In genomic region chr22:24525416-24526037, GRCh38 we compare ENCODE assay signal across 1 cellular context.
TF ChIP-seq lines count a peak whose summit lies in the region.

No MANE protein-coding gene starts in this region.

TF ChIP-seq in HepG2, 621 proteins besides CTCF, POLR2A, EP300 and RAD21 (continued from another document and continues in another):
- TF ChIP-seq ZBTB4 (CRISPR knock-in tag; IDR thresholded peaks at IDR 0.05; ENCODE audit: borderline replicate concordance) (no peak), KDM1A (CRISPR knock-in tag; IDR thresholded peaks at IDR 0.05) (peak; percentile 92), FOXA1 (IDR thresholded peaks at IDR 0.05) (no peak), FOXA1 (CRISPR knock-in tag; IDR thresholded peaks at IDR 0.05) (peak; percentile 66), NFIC (IDR thresholded peaks at IDR 0.05; ENCODE audit: low read length) (no peak), TBP (CRISPR knock-in tag; IDR thresholded peaks at IDR 0.05) (no peak), ZNF781 (CRISPR knock-in tag; IDR thresholded peaks at IDR 0.05; ENCODE audit: borderline replicate concordance, not compliant biosample characterization) (peak; percentile 55), RNF219 (CRISPR knock-in tag; IDR thresholded peaks at IDR 0.05) (no peak), ZNF468 (CRISPR knock-in tag; IDR thresholded peaks at IDR 0.05) (no peak), RXRA (CRISPR knock-in tag; IDR thresholded peaks at IDR 0.05) (peak; percentile 99), ZNF576 (CRISPR knock-in tag; IDR thresholded peaks at IDR 0.05) (no peak), ZNF574 (CRISPR knock-in tag; IDR thresholded peaks at IDR 0.05) (peak; percentile 44; the same call in 1 of the 2 replicates), KLF15 (CRISPR knock-in tag; IDR thresholded peaks at IDR 0.05; ENCODE audit: borderline replicate concordance) (no peak), PHF5A (CRISPR knock-in tag; IDR thresholded peaks at IDR 0.05; ENCODE audit: low read depth, unreplicated experiment) (peak; percentile 92), ZNF367 (CRISPR knock-in tag; IDR thresholded peaks at IDR 0.05; ENCODE audit: borderline replicate concordance) (no peak), BRF2 (CRISPR knock-in tag; IDR thresholded peaks at IDR 0.05) (no peak), ZNF44 (CRISPR knock-in tag; IDR thresholded peaks at IDR 0.05) (no peak), MIER2 (CRISPR knock-in tag; IDR thresholded peaks at IDR 0.05) (peak; percentile 55; the same call in 1 of the 2 replicates), NFYC (CRISPR knock-in tag; IDR thresholded peaks at IDR 0.05) (no peak), ZBTB26 (CRISPR knock-in tag; IDR thresholded peaks at IDR 0.05; ENCODE audit: borderline replicate concordance) (peak; percentile 91; the same call in 1 of the 2 replicates), ZNF766 (CRISPR knock-in tag; IDR thresholded peaks at IDR 0.05; ENCODE audit: borderline replicate concordance) (no peak), THAP11 (CRISPR knock-in tag; IDR thresholded peaks at IDR 0.05) (peak; percentile 68), CREM (IDR thresholded peaks at IDR 0.05) (0 out of 2 replicates have a peak, but pooled peaks have one; percentile 16), CREM (CRISPR knock-in tag; IDR thresholded peaks at IDR 0.05) (no peak), ZNF407 (CRISPR knock-in tag; IDR thresholded peaks at IDR 0.05; ENCODE audit: not compliant biosample characterization) (no peak), ZNF501 (CRISPR knock-in tag; IDR thresholded peaks at IDR 0.05) (0 out of 2 replicates have a peak, but pooled peaks have one; percentile 29), RARG (CRISPR knock-in tag; IDR thresholded peaks at IDR 0.05; ENCODE audit: low read depth) (no peak), TFAP4 (IDR thresholded peaks at IDR 0.05; ENCODE audit: borderline replicate concordance, low read depth) (peak; percentile 58; the same call in 1 of the 2 replicates), GLMP (CRISPR knock-in tag; IDR thresholded peaks at IDR 0.05; ENCODE audit: borderline replicate concordance) (no peak), ZNF775 (CRISPR knock-in tag; IDR thresholded peaks at IDR 0.05; ENCODE audit: borderline replicate concordance) (no peak), ZNF598 (CRISPR knock-in tag; IDR thresholded peaks at IDR 0.05; ENCODE audit: borderline replicate concordance) (no peak; the same call in 1 of the 2 replicates), TBX2 (CRISPR knock-in tag; IDR thresholded peaks at IDR 0.05; ENCODE audit: borderline replicate concordance) (peak; percentile 79), HIVEP1 (CRISPR knock-in tag; IDR thresholded peaks at IDR 0.05) (no peak), ZFYVE20 (CRISPR knock-in tag; IDR thresholded peaks at IDR 0.05; ENCODE audit: borderline replicate concordance, low read depth) (no peak), KAT8 (CRISPR knock-in tag; IDR thresholded peaks at IDR 0.05) (peak; percentile 58; the same call in 1 of the 2 replicates), ZNF772 (CRISPR knock-in tag; IDR thresholded peaks at IDR 0.05) (peak; percentile 54; the same call in 1 of the 2 replicates), ZBTB42 (CRISPR knock-in tag; IDR thresholded peaks at IDR 0.05) (no peak), CAMTA2 (CRISPR knock-in tag; IDR thresholded peaks at IDR 0.05; ENCODE audit: borderline replicate concordance) (no peak), ZSCAN20 (CRISPR knock-in tag; IDR thresholded peaks at IDR 0.05; ENCODE audit: borderline replicate concordance) (no peak), DDIT3 (CRISPR knock-in tag; IDR thresholded peaks at IDR 0.05) (no peak)
